12 cellular contexts compared by ENCODE assay signal in the genomic region with DNA sequence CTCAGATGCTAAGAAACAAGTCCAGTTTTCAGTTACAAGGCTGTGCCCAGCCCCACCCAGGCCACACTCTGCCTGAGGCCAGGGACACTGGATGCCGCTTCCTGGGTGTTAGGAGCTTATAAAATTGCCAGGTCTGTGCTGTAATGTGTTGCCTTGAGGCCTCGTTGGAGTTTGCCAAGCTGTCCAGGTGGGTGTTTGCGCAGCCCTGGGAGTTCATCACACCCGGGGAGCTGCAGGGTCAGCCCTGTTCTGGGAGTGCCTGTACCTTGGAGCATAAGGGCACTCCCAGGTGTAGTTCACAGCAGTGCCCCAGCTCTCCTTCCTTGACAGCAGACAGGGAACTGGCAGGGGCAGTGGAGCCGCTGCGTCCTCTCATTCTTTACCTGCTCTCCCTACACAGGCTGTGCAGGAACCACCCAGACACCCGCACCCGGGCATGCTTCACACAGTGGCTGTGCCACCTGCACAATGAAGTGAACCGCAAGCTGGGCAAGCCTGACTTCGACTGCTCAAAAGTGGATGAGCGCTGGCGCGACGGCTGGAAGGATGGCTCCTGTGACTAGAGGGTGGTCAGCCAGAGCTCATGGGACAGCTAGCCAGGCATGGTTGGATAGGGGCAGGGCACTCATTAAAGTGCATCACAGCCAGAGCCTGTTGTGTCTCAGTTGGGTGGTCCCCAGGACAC. TPM values are rescaled to one million over a fixed set of nuclear protein-coding genes. Genes with fewer than 3 reads are reported as not detected.
DNase-seq lines count a peak whose midpoint lies in the region; ATAC-seq, FAIRE-seq and TF ChIP-seq lines count a peak whose summit lies in the region.
"Had no signal": no experiment of that assay in that cellular context is flagged by ENCODE, and none has a peak within 500 bp of the region (broad histone marks: within the 10 kb centered on the region; RNA-seq: fewer than 3 reads in every experiment).

No MANE protein-coding gene starts in this region.

- H3K4me3 ChIP-seq in AG10803 (ENCODE audit: low read length) (peak overlapping the region; percentile 76; the same call in 1 of the 2 replicates), adipocyte (ENCODE audit: low read length) (no peak overlapping the region), mucosa of stomach (ENCODE audit: low read length) (no peak overlapping the region), body of pancreas (no peak overlapping the region)

- H3K4me1 ChIP-seq in adipocyte (ENCODE audit: control insufficient read depth, insufficient read depth, low read length) = peaks cover 10% of the 10 kb centered on the region
- peaks cover 60% of the 10 kb centered on the region for H3K4me1 ChIP-seq in mucosa of stomach (ENCODE audit: control insufficient read depth, insufficient read depth, low read length)
- H3K4me1 ChIP-seq in body of pancreas = peaks cover 61% of the 10 kb centered on the region

- DNase-seq in AG10803 (ENCODE audit: low read depth) (no peak), HFFc6 (no peak), adipocyte (ENCODE audit: low read depth) (no peak), D721Med (ENCODE audit: insufficient read length, low spot score) (no peak), body of pancreas (no peak), DMS 273 (lab: John Stamatoyannopoulos, UW; ENCODE audit: unreplicated experiment) (no peak), inferior parietal cortex (ENCODE audit: extremely low spot score) (no peak)
- DNase-seq: anterior cingulate cortex; GF-D8; NCI-H2029; stimulated activated naive CD4-positive, alpha-beta T cell treated with Interleukin-2 at 50 U/mL for 16 hours had no signal

- H3K9me3 ChIP-seq in adipocyte (ENCODE audit: control insufficient read depth, low read length) (no peaks in the 10 kb centered on the region), mucosa of stomach (ENCODE audit: control insufficient read depth, low read length) (no peaks in the 10 kb centered on the region), body of pancreas (no peaks in the 10 kb centered on the region)

- peak overlapping the region; percentile 92 for H3K4me3 Mint-ChIP-seq in HFFc6

- H3K9me3 Mint-ChIP-seq in HFFc6 = no peaks in the 10 kb centered on the region

- TF ChIP-seq CTCF in AG10803 (conservative IDR thresholded peaks at IDR 0.05; ENCODE audit: low read length) (no peak), HFFc6 (IDR thresholded peaks at IDR 0.05) (no peak), D721Med (IDR thresholded peaks at IDR 0.05; ENCODE audit: insufficient read depth, missing control alignments) (no peak), body of pancreas (IDR thresholded peaks at IDR 0.05) (no peak)

- no peak overlapping the region for H3K27ac ChIP-seq in body of pancreas

- no peak for TF ChIP-seq POLR2A in body of pancreas (IDR thresholded peaks at IDR 0.05)

- peaks cover 14% of the 10 kb centered on the region for H3K27me3 Mint-ChIP-seq in HFFc6 (ENCODE audit: insufficient read depth)

- WGBS in body of pancreas, 2 donors = 88 to 100% methylated on average over 2 to 12 of the region's 14 CpGs

- ATAC-seq in body of pancreas = no peak

- H3K36me3 ChIP-seq in adipocyte (ENCODE audit: control insufficient read depth, insufficient read depth, low read length, severe bottlenecking) (peaks cover 11% of the 10 kb centered on the region), mucosa of stomach (ENCODE audit: control insufficient read depth, insufficient read depth, low read length) (no peaks in the 10 kb centered on the region), body of pancreas (replicated peaks in 1 of 2; ENCODE audit: insufficient read depth in 1 of 2, low read depth in 2 of 2) (peaks cover 0 to 2% of the 10 kb centered on the region in 2 donors)

- intact Hi-C loops in body of pancreas (cut with DNase I) = no loop called here

- H3K4me1 Mint-ChIP-seq in HFFc6 (ENCODE audit: low read depth) = peaks cover 16% of the 10 kb centered on the region

- H3K9ac ChIP-seq in adipocyte (ENCODE audit: low read length) (peak overlapping the region; percentile 78), mucosa of stomach (ENCODE audit: low read length) (peak overlapping the region; percentile 82)

- peaks cover 12% of the 10 kb centered on the region for H3K27me3 ChIP-seq in adipocyte (replicated peaks; ENCODE audit: control insufficient read depth, insufficient read depth, low read length)
- peaks cover 41% of the 10 kb centered on the region for H3K27me3 ChIP-seq in mucosa of stomach (ENCODE audit: control insufficient read depth, insufficient read depth, low read length)
- peaks cover 0 to 14% of the 10 kb centered on the region in 2 donors for H3K27me3 ChIP-seq in body of pancreas

- no peak for FAIRE-seq in D721Med (lab: Jason Lieb, UNC)

- H3K36me3 Mint-ChIP-seq in HFFc6 (ENCODE audit: low read depth) = 0 out of 2 replicates have a peak, but pooled peaks cover 5% of the 10 kb centered on the region

- H3K27ac Mint-ChIP-seq in HFFc6 = no peak overlapping the region

RNA-seq across cellular contexts. Expression of gene GFER, which starts 1.6 kb away (rescaled TPM):
- total RNA-seq in HFFc6 (2021; fragmentation: NEBNext Ultra II Directional; extraction: Animal tissue kit (Norgen Biotek cat#: 25700)) = 10 to 100 TPM; 28.8 to 45.5 (median 40.2) TPM
- 10 to 100 TPM; 13.2 to 35.9 TPM for total RNA-seq in body of pancreas

RNA-seq across cellular contexts. Expression of gene SYNGR3, which starts 4.2 kb away (rescaled TPM):
- total RNA-seq in HFFc6 (2021; fragmentation: NEBNext Ultra II Directional; extraction: Animal tissue kit (Norgen Biotek cat#: 25700)) = 1 to 10 TPM in 5 of 6 experiments, under 1 TPM in 1; 0.96 to 1.4 (median 1.2) TPM
- 1 to 10 TPM in 1 of 2 donors, under 1 TPM in 1; 0.33 to 1.6 TPM for total RNA-seq in body of pancreas

RNA-seq across cellular contexts. Expression of gene NOXO1, which starts 4.3 kb away (rescaled TPM):
- under 1 TPM in 3 of 6 experiments, not detected in 3; 0.28 to 0.46 (median 0.45) TPM for total RNA-seq in HFFc6 (2021; fragmentation: NEBNext Ultra II Directional; extraction: Animal tissue kit (Norgen Biotek cat#: 25700))
- not detected for total RNA-seq in body of pancreas

RNA-seq across cellular contexts. Expression of gene TBL3, which starts 13.8 kb away (rescaled TPM):
- 10 to 100 TPM; 42.4 to 47.3 (median 44.1) TPM for total RNA-seq in HFFc6 (2021; fragmentation: NEBNext Ultra II Directional; extraction: Animal tissue kit (Norgen Biotek cat#: 25700))
- total RNA-seq in body of pancreas = 10 to 100 TPM; 38.9 to 40.7 TPM

RNA-seq across cellular contexts. Expression of gene RNF151, which starts 19.0 kb away (rescaled TPM):
- not detected for total RNA-seq in HFFc6 (2021; fragmentation: NEBNext Ultra II Directional; extraction: Animal tissue kit (Norgen Biotek cat#: 25700))
- total RNA-seq in body of pancreas = not detected
